9 cellular contexts compared by ENCODE assay signal in the genomic region with DNA sequence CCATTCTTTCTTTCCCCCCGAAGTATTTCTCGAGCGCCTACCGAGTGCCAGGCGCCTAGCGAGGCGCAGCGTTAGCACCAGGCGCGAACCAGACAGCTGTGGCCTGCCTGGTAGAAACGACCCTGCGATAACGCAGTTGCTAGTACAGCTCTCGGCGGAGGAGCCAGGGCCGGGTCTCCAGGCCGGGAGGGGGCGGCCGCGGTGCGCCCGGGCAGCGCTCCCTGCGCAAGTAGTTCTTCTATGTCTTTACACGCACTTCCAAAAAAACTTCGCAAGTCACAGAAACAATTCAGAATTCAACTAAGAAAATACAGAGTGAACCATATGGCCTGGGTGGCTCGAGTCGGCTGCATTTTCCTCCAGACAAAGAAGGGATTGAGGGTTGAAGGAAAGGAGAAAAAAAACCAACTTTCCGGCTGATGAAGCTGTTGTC. TPM values are rescaled to one million over a fixed set of nuclear protein-coding genes. Genes with fewer than 3 reads are reported as not detected.
DNase-seq lines count a peak whose midpoint lies in the region; ATAC-seq and TF ChIP-seq lines count a peak whose summit lies in the region.
"Had no signal": no experiment of that assay in that cellular context is flagged by ENCODE, and none has a peak within 500 bp of the region (broad histone marks: within the 10 kb centered on the region; RNA-seq: fewer than 3 reads in every experiment).

No MANE protein-coding gene starts in this region.

- peak overlapping the region; percentile 57 for H3K4me3 ChIP-seq in effector memory CD4-positive, alpha-beta T cell (ENCODE audit: insufficient read depth, low read depth, low read length, poor library complexity, severe bottlenecking)
- H3K4me3 ChIP-seq in thyroid gland (replicated peaks in 1 of 3) = peak overlapping the region in 1 of 3 donors; percentile 7

- peak; percentile 36 for ATAC-seq in HG03066 (IDR thresholded peaks at IDR 0.05; ENCODE audit: low read depth, unreplicated experiment)

- TF ChIP-seq POLR2A in thyroid gland (IDR thresholded peaks at IDR 0.05) = no peak

- intact Hi-C loops in thyroid gland (cut with DNase I) = loop anchor here (10.0 kb wide), 2 partner anchors 198 to 308 kb away; no protein-coding TSS in a partner anchor

- peaks cover 36% of the 10 kb centered on the region for H3K4me1 Mint-ChIP-seq in T-helper 1 cell treated with Interleukin-12 subunit alpha and Interleukin-12 subunit beta and Interleukin-4 antibody, amounts not matched to agents 30 μg/mL and 1 μg/mL, for 36 hours (ENCODE audit: low read depth)
- H3K4me1 Mint-ChIP-seq in nephron = peaks cover 16% of the 10 kb centered on the region

- H3K27ac ChIP-seq in effector memory CD4-positive, alpha-beta T cell (ENCODE audit: insufficient read depth, low read length, poor library complexity, severe bottlenecking) = no peak overlapping the region
- no peak overlapping the region for H3K27ac ChIP-seq in thyroid gland

- 7 to 10% methylated on average over 29 of the region's 29 CpGs for WGBS in thyroid gland, 2 donors

- no peak for TF ChIP-seq CTCF in nephron (IDR thresholded peaks at IDR 0.05; ENCODE audit: unreplicated experiment in 3 of 3)
- no peak for TF ChIP-seq CTCF in thyroid gland (IDR thresholded peaks at IDR 0.05)

- no peak overlapping the region for H3K27ac Mint-ChIP-seq in T-helper 1 cell treated with Interleukin-12 subunit alpha and Interleukin-12 subunit beta and Interleukin-4 antibody, amounts not matched to agents 30 μg/mL and 1 μg/mL, for 36 hours
- no peak overlapping the region for H3K27ac Mint-ChIP-seq in nephron

- peaks cover 89% of the 10 kb centered on the region for H3K27me3 Mint-ChIP-seq in T-helper 1 cell treated with Interleukin-12 subunit alpha and Interleukin-12 subunit beta and Interleukin-4 antibody, amounts not matched to agents 30 μg/mL and 1 μg/mL, for 36 hours (ENCODE audit: low read depth)
- H3K27me3 Mint-ChIP-seq in nephron (ENCODE audit: low read depth) = peaks cover 100% of the 10 kb centered on the region

- DNase-seq in activated T-cell treated with anti-CD3 and anti-CD28 coated beads, Interleukin-2, amount 50 U/mL, for 1 hour = peak; percentile 60
- DNase-seq in activated T-cell treated with anti-CD3 and anti-CD28 coated beads for 4 hours (no peak), thyroid gland (no peak), hepatic stellate cell (ENCODE audit: low spot score) (no peak)
- no peak for DNase-seq in effector memory CD4-positive, alpha-beta T cell

- peaks cover 6% of the 10 kb centered on the region for H3K9me3 Mint-ChIP-seq in T-helper 1 cell treated with Interleukin-12 subunit alpha and Interleukin-12 subunit beta and Interleukin-4 antibody, amounts not matched to agents 30 μg/mL and 1 μg/mL, for 36 hours
- peaks cover 16% of the 10 kb centered on the region for H3K9me3 Mint-ChIP-seq in nephron

- H3K4me1 ChIP-seq in effector memory CD4-positive, alpha-beta T cell (ENCODE audit: control insufficient read depth, insufficient read depth, low read length, poor library complexity, severe bottlenecking) = peaks cover 24% of the 10 kb centered on the region
- peaks cover 5 to 24% of the 10 kb centered on the region in 2 donors for H3K4me1 ChIP-seq in thyroid gland

- peaks cover 52% of the 10 kb centered on the region for H3K27me3 ChIP-seq in effector memory CD4-positive, alpha-beta T cell (replicated peaks; ENCODE audit: control insufficient read depth, insufficient read depth, low read length, poor library complexity, severe bottlenecking)
- peaks cover 71% of the 10 kb centered on the region for H3K27me3 ChIP-seq in thyroid gland

- H3K9me3 ChIP-seq in effector memory CD4-positive, alpha-beta T cell (ENCODE audit: control insufficient read depth, low read length) = no peaks in the 10 kb centered on the region
- no peaks in the 10 kb centered on the region for H3K9me3 ChIP-seq in thyroid gland

- no peaks in the 10 kb centered on the region for H3K36me3 ChIP-seq in effector memory CD4-positive, alpha-beta T cell (ENCODE audit: control insufficient read depth, insufficient read depth, low read length)
- no peaks in the 10 kb centered on the region for H3K36me3 ChIP-seq in thyroid gland

- peak overlapping the region; percentile 88 for H3K4me3 Mint-ChIP-seq in T-helper 1 cell treated with Interleukin-12 subunit alpha and Interleukin-12 subunit beta and Interleukin-4 antibody, amounts not matched to agents 30 μg/mL and 1 μg/mL, for 36 hours
- H3K4me3 Mint-ChIP-seq in nephron = peak overlapping the region; percentile 70 to 85 (median 83)

- peaks cover 9% of the 10 kb centered on the region for H3K36me3 Mint-ChIP-seq in T-helper 1 cell treated with Interleukin-12 subunit alpha and Interleukin-12 subunit beta and Interleukin-4 antibody, amounts not matched to agents 30 μg/mL and 1 μg/mL, for 36 hours (ENCODE audit: low read depth)
- H3K36me3 Mint-ChIP-seq in nephron (ENCODE audit: low read depth) = no peaks in the 10 kb centered on the region

RNA-seq across cellular contexts. Expression of a gene that starts 7.0 kb away (rescaled TPM):
- total RNA-seq in thyroid gland = not detected
- total RNA-seq: bronchial epithelial cell had no signal
